33 cellular contexts compared by ENCODE assay signal in the genomic region with DNA sequence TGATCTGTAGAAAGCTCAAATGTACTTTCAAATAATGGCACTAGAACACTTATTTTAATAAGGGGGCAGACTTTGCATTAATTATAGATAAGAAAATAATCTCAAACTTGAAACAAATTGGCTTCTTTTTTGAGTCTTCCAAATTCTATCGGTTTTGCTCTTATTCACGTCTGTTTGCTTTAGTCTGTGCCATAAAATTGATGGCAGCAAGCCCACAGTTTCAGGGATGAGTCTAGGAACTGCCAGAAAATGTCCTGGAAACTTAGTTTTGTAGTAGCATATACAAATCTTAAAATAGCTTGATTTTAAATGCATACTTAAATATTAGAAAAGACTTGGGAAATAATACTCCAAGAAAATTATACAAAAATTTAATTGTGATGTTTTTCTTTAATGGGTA. TPM values are rescaled to one million over a fixed set of nuclear protein-coding genes. Genes with fewer than 3 reads are reported as not detected.
"Had no signal": no experiment of that assay in that cellular context is flagged by ENCODE, and none has a peak within 500 bp of the region (broad histone marks: within the 10 kb centered on the region; RNA-seq: fewer than 3 reads in every experiment).

No MANE protein-coding gene starts in this region.

- H3K4me3 ChIP-seq: adrenal gland, heart right ventricle, left lung, lower lobe of right lung, psoas muscle, smooth muscle cell, stomach, thyroid gland, upper lobe of left lung, vagina had no signal

- H3K36me3 Mint-ChIP-seq: activated naive CD8-positive, alpha-beta T cell treated with anti-CD3 and anti-CD28 coated beads for 36 hours; naive thymus-derived CD8-positive, alpha-beta T cell; stimulated activated memory B cell treated with anti-CD40 and anti-IgM and Interleukin-4, amounts not matched to agents 10 μg/mL and 1 μg/mL and 100 μg/mL, for 72 hours had no signal

- H3K27me3 ChIP-seq: adrenal gland, brain microvascular endothelial cell, heart right ventricle, left lung, stomach, thyroid gland, upper lobe of left lung, vagina had no signal

- H3K27ac ChIP-seq: adrenal gland, brain microvascular endothelial cell, heart right ventricle, left lung, lower lobe of right lung, parathyroid adenoma, psoas muscle, stomach, thyroid gland, upper lobe of left lung, vagina, VCaP had no signal

- H3K4me3 Mint-ChIP-seq: activated naive CD4-positive, alpha-beta T cell treated with anti-CD3 and anti-CD28 coated beads for 36 hours; activated naive CD8-positive, alpha-beta T cell treated with anti-CD3 and anti-CD28 coated beads for 36 hours; activated T-helper 1 cell treated with anti-CD3 and anti-CD28 coated beads, Interleukin-12 subunit alpha, Interleukin-12 subunit beta, Interleukin-2, Interleukin-4 antibody, amounts not matched to agents 30 ng/mL and 10 ng/mL and 1 ng/mL, durations not matched to agents 14 hours and 24 hours and 36 hours; effector memory CD8-positive, alpha-beta T cell; naive thymus-derived CD8-positive, alpha-beta T cell; neural crest cell; stimulated activated memory B cell treated with anti-CD40 and anti-IgM and Interleukin-4, amounts not matched to agents 10 μg/mL and 1 μg/mL and 100 μg/mL, for 72 hours had no signal

- H3K4me1 Mint-ChIP-seq: activated naive CD8-positive, alpha-beta T cell treated with anti-CD3 and anti-CD28 coated beads for 36 hours; naive thymus-derived CD8-positive, alpha-beta T cell; stimulated activated memory B cell treated with anti-CD40 and anti-IgM and Interleukin-4, amounts not matched to agents 10 μg/mL and 1 μg/mL and 100 μg/mL, for 72 hours had no signal

- DNase-seq: activated CD4-positive, alpha-beta T cell treated with anti-CD3 and anti-CD28 coated beads for 4 hours; activated CD4-positive, alpha-beta T cell treated with anti-CD3 and anti-CD28 coated beads, Interleukin-2, amount 50 U/mL, for 48 hours; activated CD8-positive, alpha-beta memory T cell treated with anti-CD3 and anti-CD28 coated beads for 24 hours; activated effector memory CD4-positive, alpha-beta T cell treated with anti-CD3 and anti-CD28 coated beads, Interleukin-2, amount 50 U/mL, for 16 hours; activated naive CD4-positive, alpha-beta T cell treated with anti-CD3 and anti-CD28 coated beads for 36 hours; activated naive CD8-positive, alpha-beta T cell treated with anti-CD3 and anti-CD28 coated beads for 36 hours; activated T-cell treated with anti-CD3 and anti-CD28 coated beads, Interleukin-2, amount 50 U/mL, for 1 hour; adrenal gland; aorta; brain microvascular endothelial cell; cortex of kidney; effector memory CD8-positive, alpha-beta T cell; foreskin melanocyte; heart right ventricle; left lung; lower lobe of right lung; mesenchymal stem cell; naive thymus-derived CD8-positive, alpha-beta T cell; nucleus accumbens; psoas muscle; stimulated activated CD4-positive, alpha-beta T cell treated with anti-CD3 and anti-CD28 coated beads, Interleukin-1b, Interleukin-23, amount 100 ng/mL, for 48 hours; stimulated activated CD4-positive, alpha-beta T cell treated with anti-CD3 and anti-CD28 coated beads, Interleukin-4, amount 100 ng/mL, for 4 hours; stimulated activated CD8-positive, alpha-beta memory T cell treated with anti-CD3 and anti-CD28 coated beads, Interleukin-4, amount 100 ng/mL, for 48 hours; stomach; thyroid gland; upper lobe of left lung had no signal

- H3K27ac Mint-ChIP-seq: activated naive CD4-positive, alpha-beta T cell treated with anti-CD3 and anti-CD28 coated beads for 36 hours; activated naive CD8-positive, alpha-beta T cell treated with anti-CD3 and anti-CD28 coated beads for 36 hours; activated T-helper 1 cell treated with anti-CD3 and anti-CD28 coated beads, Interleukin-12 subunit alpha, Interleukin-12 subunit beta, Interleukin-2, Interleukin-4 antibody, amounts not matched to agents 30 ng/mL and 10 ng/mL and 1 ng/mL, durations not matched to agents 14 hours and 24 hours and 36 hours; effector memory CD8-positive, alpha-beta T cell; naive thymus-derived CD8-positive, alpha-beta T cell; stimulated activated memory B cell treated with anti-CD40 and anti-IgM and Interleukin-4, amounts not matched to agents 10 μg/mL and 1 μg/mL and 100 μg/mL, for 72 hours had no signal

- H3K9me3 ChIP-seq: adrenal gland, left lung, lower lobe of right lung, psoas muscle, stomach, thyroid gland, upper lobe of left lung, vagina had no signal

- H3K9me3 Mint-ChIP-seq: neural crest cell had no signal

- H3K27me3 Mint-ChIP-seq: activated naive CD8-positive, alpha-beta T cell treated with anti-CD3 and anti-CD28 coated beads for 36 hours; effector memory CD8-positive, alpha-beta T cell; naive thymus-derived CD8-positive, alpha-beta T cell; stimulated activated memory B cell treated with anti-CD40 and anti-IgM and Interleukin-4, amounts not matched to agents 10 μg/mL and 1 μg/mL and 100 μg/mL, for 72 hours had no signal

- H3K36me3 ChIP-seq: adrenal gland, brain microvascular endothelial cell, heart right ventricle, left lung, lower lobe of right lung, stomach, thyroid gland, upper lobe of left lung, vagina had no signal

- H3K4me1 ChIP-seq: adrenal gland, heart right ventricle, left lung, lower lobe of right lung, parathyroid adenoma, stomach, thyroid gland, upper lobe of left lung, vagina had no signal

RNA-seq across cellular contexts. Expression of a gene that starts 39.7 kb away (rescaled TPM):
- total RNA-seq: activated naive CD4-positive, alpha-beta T cell treated with anti-CD3 and anti-CD28 coated beads for 36 hours; activated naive CD8-positive, alpha-beta T cell treated with anti-CD3 and anti-CD28 coated beads for 36 hours; activated T-helper 1 cell treated with anti-CD3 and anti-CD28 coated beads, Interleukin-12 subunit alpha, Interleukin-12 subunit beta, Interleukin-2, Interleukin-4 antibody, amounts not matched to agents 30 ng/mL and 10 ng/mL and 1 ng/mL, durations not matched to agents 14 hours and 24 hours and 36 hours; naive thymus-derived CD8-positive, alpha-beta T cell; smooth muscle cell had no signal
- polyA plus RNA-seq: naive thymus-derived CD8-positive, alpha-beta T cell had no signal
